26 cellular contexts compared by ENCODE assay signal in the genomic region with DNA sequence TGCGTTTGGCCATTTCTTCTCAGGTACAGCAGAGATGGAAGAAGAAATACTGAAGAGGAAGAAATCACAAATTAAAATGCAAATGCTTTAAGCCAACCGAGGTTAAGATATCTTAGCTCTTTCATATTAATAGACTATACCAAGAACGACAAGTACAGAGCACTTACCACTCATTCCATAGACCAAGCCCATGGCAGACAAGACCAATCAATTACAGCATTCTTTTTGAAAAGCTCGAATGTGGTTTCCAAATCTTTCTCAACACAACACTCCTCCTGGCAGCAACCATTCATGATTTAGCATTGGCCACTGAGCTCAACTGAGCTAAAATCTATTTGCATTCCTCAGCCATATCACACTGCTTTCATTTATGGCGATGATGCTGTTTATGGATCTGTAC.
"Had no signal": no experiment of that assay in that cellular context is flagged by ENCODE, and none has a peak within 500 bp of the region (broad histone marks: within the 10 kb centered on the region; RNA-seq: fewer than 3 reads in every experiment).

No MANE protein-coding gene starts in this region.

- DNase-seq: activated CD4-positive, alpha-beta memory T cell treated with anti-CD3 and anti-CD28 coated beads for 36 hours; activated CD4-positive, alpha-beta T cell treated with anti-CD3 and anti-CD28 coated beads for 1 hour; activated CD4-positive, alpha-beta T cell treated with anti-CD3 and anti-CD28 coated beads for 4 hours; activated CD8-positive, alpha-beta memory T cell treated with anti-CD3 and anti-CD28 coated beads, Interleukin-2, amount 10 ng/mL, durations not matched to agents 7 days and 5 days; activated CD8-positive, alpha-beta memory T cell treated with anti-CD3 and anti-CD28 coated beads, Interleukin-2, amount 50 U/mL, for 4 hours; activated CD8-positive, alpha-beta T cell treated with anti-CD3 and anti-CD28 coated beads, Interleukin-2, amount 10 ng/mL, durations not matched to agents 7 days and 5 days; activated effector memory CD4-positive, alpha-beta T cell treated with anti-CD3 and anti-CD28 coated beads, Interleukin-2, amount 50 U/mL, for 16 hours; activated naive CD4-positive, alpha-beta T cell treated with anti-CD3 and anti-CD28 coated beads for 36 hours; activated naive CD8-positive, alpha-beta T cell treated with anti-CD3 and anti-CD28 coated beads for 36 hours; activated naive CD8-positive, alpha-beta T cell treated with anti-CD3 and anti-CD28 coated beads, Interleukin-2, amount 50 U/mL, for 24 hours; activated T-cell treated with anti-CD3 and anti-CD28 coated beads, Interleukin-2, amount 50 U/mL, for 1 hour; activated T-cell treated with anti-CD3 and anti-CD28 coated beads, Interleukin-2, amount 50 U/mL, for 48 hours; adrenal gland; amygdala; aorta; body of pancreas; caudate nucleus; cortex of kidney; dermis blood vessel endothelial cell; effector CD8-positive, alpha-beta T cell; esophagus squamous epithelium; foreskin fibroblast; head of caudate nucleus; T-helper 2 cell had no signal

- ATAC-seq: activated CD8-positive, alpha-beta memory T cell treated with anti-CD3 and anti-CD28 coated beads, Interleukin-2, amount 10 ng/mL, durations not matched to agents 7 days and 5 days; activated CD8-positive, alpha-beta T cell treated with anti-CD3 and anti-CD28 coated beads, Interleukin-2, amount 10 ng/mL, durations not matched to agents 7 days and 5 days; activated naive CD8-positive, alpha-beta T cell treated with anti-CD3 and anti-CD28 coated beads, Interleukin-2, amount 50 U/mL, for 24 hours; body of pancreas; WTC11 had no signal

- H3K27ac ChIP-seq: adrenal gland, body of pancreas, epithelial cell of prostate, esophagus squamous epithelium had no signal

- H3K4me1 ChIP-seq: adrenal gland, esophagus squamous epithelium had no signal

- H3K9me3 ChIP-seq: adrenal gland, body of pancreas, esophagus squamous epithelium had no signal

- H3K4me3 ChIP-seq: adrenal gland, body of pancreas, esophagus squamous epithelium had no signal

- H3K36me3 ChIP-seq: adrenal gland, esophagus squamous epithelium had no signal

- H3K27me3 ChIP-seq: body of pancreas had no signal
